17 cellular contexts compared by ENCODE assay signal in the genomic region with DNA sequence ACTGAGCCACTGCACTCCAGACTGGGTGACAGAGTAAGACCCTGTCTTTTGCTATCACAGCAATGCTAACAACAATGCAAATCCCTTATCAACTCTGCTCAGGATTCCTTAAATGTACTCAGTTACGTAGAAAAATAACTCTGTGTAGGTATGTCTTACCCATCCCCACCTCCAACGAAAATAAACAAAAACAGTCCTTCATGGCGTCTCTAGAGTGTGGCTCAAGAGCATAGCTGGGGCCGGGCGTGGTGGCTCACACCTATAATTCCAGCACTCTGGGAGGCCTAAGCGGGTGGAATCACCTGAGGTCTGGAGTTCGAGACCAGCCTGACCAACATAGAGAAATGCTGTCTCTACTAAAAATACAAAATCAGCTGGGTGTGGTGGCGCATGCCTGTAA. TPM values are rescaled to one million over a fixed set of nuclear protein-coding genes. Genes with fewer than 3 reads are reported as not detected.
A peak's percentile ranks its signal among the peaks of the same experiment; 100 is the strongest.
DNase-seq lines count a peak whose midpoint lies in the region; ATAC-seq, FAIRE-seq and TF ChIP-seq lines count a peak whose summit lies in the region.
"Had no signal": no experiment of that assay in that cellular context is flagged by ENCODE, and none has a peak within 500 bp of the region (broad histone marks: within the 10 kb centered on the region; RNA-seq: fewer than 3 reads in every experiment).

No MANE protein-coding gene starts in this region.

- H3K36me3 Mint-ChIP-seq in H9 (ENCODE audit: insufficient read depth in 1 of 3, low read depth in 3 of 3) (peaks cover 38 to 59% (median 51%) of the 10 kb centered on the region in 3 experiments), WTC11 (peaks cover 39% of the 10 kb centered on the region)
- H3K36me3 Mint-ChIP-seq: IgD-negative memory B cell had no signal

- TF ChIP-seq RAD21 in HepG2 (CRISPR knock-in tag; IDR thresholded peaks at IDR 0.05), result no peak

- DNase-seq in H9 (no peak), WTC11 (ENCODE audit: low spot score) (no peak), HepG2 (ENCODE audit: low spot score) (no peak), spleen (peak; percentile 41), NCI-H2029 (lab: John Stamatoyannopoulos, UW) (no peak), dorsolateral prefrontal cortex (no peak)
- DNase-seq: Caco-2; CD8-positive, alpha-beta memory T cell; DMS53; GF-D8; GM23248; H7 had no signal

- H3K4me3 ChIP-seq in HepG2 (replicated peaks in 1 of 3; ENCODE audit: insufficient read depth in 1 of 3, low read depth in 2 of 3, low read length in 3 of 3), result no peak overlapping the region
- H3K4me3 ChIP-seq in spleen, result no peak overlapping the region
- no peak overlapping the region for H3K4me3 ChIP-seq in dorsolateral prefrontal cortex
- H3K4me3 ChIP-seq: A549, GM23248 had no signal

- peak overlapping the region in 2 of 3 experiments; percentile 18 to 32; a peak in 1 of 7 replicates for H3K27ac Mint-ChIP-seq in H9
- H3K27ac Mint-ChIP-seq in WTC11, result 0 out of 2 replicates have a peak overlapping the region, but pooled peaks have one; percentile 41

- H2BK120ac ChIP-seq in H9 (ENCODE audit: low read depth, low read length, poor library complexity, severe bottlenecking), result no peak overlapping the region

- peaks cover 10% of the 10 kb centered on the region for H3K79me1 ChIP-seq in H9 (ENCODE audit: insufficient read depth, low read depth, low read length, poor library complexity, severe bottlenecking)

- no peak overlapping the region for H2BK15ac ChIP-seq in H9 (ENCODE audit: low read depth, low read length)

- CTCF ChIA-PET in WTC11 (lab: Charles Lee) (interaction anchor here (1.0 to 1.7 kb wide), 3 partner anchors 13 to 263 kb away, joined by 3 to 4 read pairs (median 4); partner anchors contain the start of gene NCKIPSD), HepG2 (lab: Yijun Ruan, JAX; ENCODE audit: low intra/inter-chr PET ratio, low total read pairs) (no interaction called here)

- H4K8ac ChIP-seq in H9 (replicated peaks; ENCODE audit: insufficient read length, low read depth, low read length), result no peak overlapping the region

- in situ Hi-C loops in HepG2 (cut with HindIII; ENCODE audit: extremely low pct_ligation_motif_present, low pct_unique_long_range_greater_than_20kb), result no loop called here

- H3K9ac ChIP-seq in H9 (ENCODE audit: extremely low read depth, insufficient read length, low read length) (no peak overlapping the region), HepG2 (ENCODE audit: insufficient read depth, low read depth, low read length) (no peak overlapping the region)
- H3K9ac ChIP-seq: GM23248 had no signal

- H3K27ac ChIP-seq in H9 (ENCODE audit: insufficient read length, low read depth, low read length) (no peak overlapping the region), HepG2 (ENCODE audit: extremely low read length, insufficient read depth, low read length) (no peak overlapping the region), spleen (no peak overlapping the region), dorsolateral prefrontal cortex (peak overlapping the region in 5 of 59 donors; percentile 2 to 32 (median 13))
- H3K27ac ChIP-seq: A549, GM23248 had no signal

- H3K4me1 ChIP-seq in H9 (ENCODE audit: insufficient read depth, low read length) (no peaks in the 10 kb centered on the region; the same call in 1 of the 2 replicates), HepG2 (ENCODE audit: insufficient read depth, low read length) (peaks cover 12% of the 10 kb centered on the region), spleen (peaks cover 0 to 87% (median 28%) of the 10 kb centered on the region in 6 donors)

- no peak overlapping the region for H2BK20ac ChIP-seq in H9 (ENCODE audit: low read depth, low read length, poor library complexity, severe bottlenecking)

- no peak overlapping the region for H2AFZ ChIP-seq in H9 (ENCODE audit: low read length)
- H2AFZ ChIP-seq in HepG2 (ENCODE audit: low read length), result no peak overlapping the region
- H2AFZ ChIP-seq: GM23248 had no signal

- BruUV-seq in HepG2 (replicated peaks; lab: Mats Ljungman, UMichigan), result no TSS peak

- no peak for TF ChIP-seq CTCF in H9 (conservative IDR thresholded peaks at IDR 0.05)
- no peak for TF ChIP-seq CTCF in WTC11 (IDR thresholded peaks at IDR 0.05)
- no peak for TF ChIP-seq CTCF in HepG2 (CRISPR knock-in tag; IDR thresholded peaks at IDR 0.05)
- no peak for TF ChIP-seq CTCF in spleen (IDR thresholded peaks at IDR 0.05 in 8 of 11, conservative IDR thresholded peaks at IDR 0.05 in 3 of 11)
- no peak for TF ChIP-seq CTCF in dorsolateral prefrontal cortex (IDR thresholded peaks at IDR 0.05 in 54 of 56, conservative IDR thresholded peaks at IDR 0.05 in 2 of 56; ENCODE audit: low read depth in 1 of 56, partially characterized antibody in 56 of 56)

- H3K79me2 ChIP-seq in H9 (ENCODE audit: insufficient read depth, low read length), result peaks cover 38% of the 10 kb centered on the region; the same call in 1 of the 2 replicates
- peaks cover 67% of the 10 kb centered on the region for H3K79me2 ChIP-seq in HepG2 (ENCODE audit: insufficient read depth, low read length)

- no peak overlapping the region for H3K23ac ChIP-seq in H9 (ENCODE audit: insufficient read length, low read depth, low read length)

- POLR2A ChIA-PET in WTC11 (lab: Charles Lee) (interaction anchor here (3.4 kb wide), 1 partner anchor 18 kb away, joined by 10 read pairs; the partner anchor contains the start of gene IP6K2), HepG2 (lab: Yijun Ruan, JAX) (interaction anchor here (1.4 kb wide), 1 partner anchor 10 kb away, joined by 3 read pairs; no protein-coding TSS in a partner anchor)

- FAIRE-seq in HepG2 (lab: Jason Lieb, UNC), result no peak
- FAIRE-seq: A549, GM19239 had no signal

- no peak overlapping the region for H3K4me3 Mint-ChIP-seq in H9
- no peak overlapping the region for H3K4me3 Mint-ChIP-seq in WTC11
- H3K4me3 Mint-ChIP-seq: CD14-positive monocyte; CD8-positive, alpha-beta memory T cell; IgD-negative memory B cell had no signal

- H3T11ph ChIP-seq in H9 (ENCODE audit: low read length), result no peak overlapping the region

- ATAC-seq in WTC11, result no peak
- ATAC-seq in HepG2, result no peak
- no peak for ATAC-seq in HG03196 (IDR thresholded peaks at IDR 0.05; ENCODE audit: unreplicated experiment)

- intact Hi-C loops in HepG2 (cut with micrococcal nuclease; ENCODE audit: unreplicated experiment) (no loop called here), spleen (cut with DNase I; ENCODE audit: low total_unique reads) (no loop called here), dorsolateral prefrontal cortex (cut with DNase I) (loop anchor here in 1 of 2 donors (2.0 kb wide), 1 partner anchor 18 kb away; the partner anchor contains the start of gene IP6K2)

- H3K9me3 Mint-ChIP-seq in H9 (no peaks in the 10 kb centered on the region), WTC11 (peaks cover 6% of the 10 kb centered on the region; the same call in 1 of the 2 replicates)
- H3K9me3 Mint-ChIP-seq: CD14-positive monocyte; CD8-positive, alpha-beta memory T cell; IgD-negative memory B cell had no signal

- H3K4me1 Mint-ChIP-seq in H9, result peaks cover 35 to 44% of the 10 kb centered on the region in 2 experiments
- peaks cover 49% of the 10 kb centered on the region for H3K4me1 Mint-ChIP-seq in WTC11
- H3K4me1 Mint-ChIP-seq: CD14-positive monocyte had no signal

- H3K36me3 ChIP-seq in HepG2 (replicated peaks in 1 of 2; ENCODE audit: control insufficient read depth in 1 of 2, insufficient read depth in 2 of 2, low read length in 2 of 2) (peaks cover 19 to 50% of the 10 kb centered on the region in 2 experiments), spleen (peaks cover 0 to 83% (median 32%) of the 10 kb centered on the region in 6 donors)

- H3K9me3 ChIP-seq in H9 (ENCODE audit: control insufficient read depth, low read depth, low read length), result no peaks in the 10 kb centered on the region
- H3K9me3 ChIP-seq in HepG2 (ENCODE audit: low read length), result no peaks in the 10 kb centered on the region
- no peaks in the 10 kb centered on the region for H3K9me3 ChIP-seq in spleen
- H3K9me3 ChIP-seq: A549, Caco-2 had no signal

- no CpG with 5 or more reads among the region's 8 CpGs for WGBS in H9 (ENCODE audit: extremely low coverage, insufficient read length, low lambda C conversion rate)
- WGBS in HepG2 (ENCODE audit: low lambda C conversion rate), result 96% methylated on average over 8 of the region's 8 CpGs
- 94 to 98% (median 97%) methylated on average over 8 of the region's 8 CpGs for WGBS in spleen, 5 donors

- H2BK12ac ChIP-seq in H9 (ENCODE audit: insufficient read length, low read depth, low read length), result no peak overlapping the region

- H2BK5ac ChIP-seq in H9 (ENCODE audit: insufficient read length, low read length), result no peak overlapping the region

- no peak overlapping the region for H3K14ac ChIP-seq in H9 (ENCODE audit: insufficient read depth, low read length)

- H4K5ac ChIP-seq in H9 (ENCODE audit: insufficient read length, low read depth, low read length), result no peak overlapping the region

- H3K4ac ChIP-seq in H9 (ENCODE audit: low read depth, low read length), result no peak overlapping the region

- H4K20me1 ChIP-seq in H9 (ENCODE audit: control insufficient read depth, insufficient read depth, insufficient read length) (peaks cover 2% of the 10 kb centered on the region), HepG2 (ENCODE audit: insufficient read depth, low read length) (peaks cover 68% of the 10 kb centered on the region)

- H3K4me2 ChIP-seq in H9 (ENCODE audit: insufficient read depth, insufficient read length, low read length) (no peak overlapping the region), HepG2 (ENCODE audit: low read depth, low read length) (no peak overlapping the region)
- H3K4me2 ChIP-seq: A549 had no signal

- H3K23me2 ChIP-seq in H9 (ENCODE audit: insufficient read length, low read depth, low read length, poor library complexity, severe bottlenecking), result no peaks in the 10 kb centered on the region

- TF ChIP-seq POLR2A in HepG2 (IDR thresholded peaks at IDR 0.05; ENCODE audit: insufficient read depth in 1 of 2, low read depth in 2 of 2, low read length in 2 of 2), result no peak
- TF ChIP-seq POLR2A in spleen (IDR thresholded peaks at IDR 0.05), result no peak

- H3K18ac ChIP-seq in H9 (ENCODE audit: insufficient read length, low read depth, low read length), result no peak overlapping the region

- no peak for TF ChIP-seq EP300 in HepG2 (IDR thresholded peaks at IDR 0.05; ENCODE audit: low read depth in 2 of 2, low read length in 2 of 2)
- no peak for TF ChIP-seq EP300 in HepG2 (CRISPR knock-in tag; IDR thresholded peaks at IDR 0.05; ENCODE audit: borderline replicate concordance)

- H3K56ac ChIP-seq in H9 (ENCODE audit: insufficient read length, low read depth, low read length), result no peak overlapping the region

- H3K27me3 ChIP-seq in H9 (ENCODE audit: insufficient read depth, low read length) (no peaks in the 10 kb centered on the region), HepG2 (ENCODE audit: control insufficient read depth in 1 of 2, insufficient read depth in 2 of 2, low read length in 2 of 2) (no peaks in the 10 kb centered on the region), spleen (replicated peaks in 1 of 7) (no peaks in the 10 kb centered on the region), dorsolateral prefrontal cortex (no peaks in the 10 kb centered on the region)

- no peak overlapping the region for H4K91ac ChIP-seq in H9 (ENCODE audit: insufficient read length, low read depth, low read length)

- H3K27me3 Mint-ChIP-seq in H9 (ENCODE audit: low read depth), result no peaks in the 10 kb centered on the region
- H3K27me3 Mint-ChIP-seq in WTC11 (ENCODE audit: low read depth), result no peaks in the 10 kb centered on the region
- H3K27me3 Mint-ChIP-seq: CD8-positive, alpha-beta memory T cell; IgD-negative memory B cell had no signal

- H2AK5ac ChIP-seq in H9 (ENCODE audit: insufficient read length, low read length), result no peak overlapping the region

RNA-seq across cellular contexts. Expression of gene NCKIPSD, which starts 13.2 kb away (rescaled TPM):
- total RNA-seq in H9 (2021) (38.3 and 46.0 TPM in 2 replicates), WTC11 (2021) (40.1 to 50.1 TPM (median 47.1 TPM) in 3 replicates), HepG2 (2016; rRNA removed; fragmentation: Illumina TruSeq; extraction: Trizol) (13.5 and 14.3 TPM in 2 replicates), spleen (10 to 100 TPM; 13.5 to 33.9 (median 19.9) TPM), dorsolateral prefrontal cortex (100 to 1,000 TPM in 69 of 120 experiments, 10 to 100 TPM in 51; 66.3 to 147 (median 103) TPM)
- total RNA-seq in HepG2 (2016; cell fraction: cytosol; rRNA removed; fragmentation: Illumina TruSeq; extraction: Trizol; ENCODE audit: low read depth), result 4.8 and 5.0 TPM in 2 replicates
- total RNA-seq in HepG2 (2016; cell fraction: insoluble cytoplasmic fraction; rRNA removed; fragmentation: Illumina TruSeq; extraction: Trizol), result 13.6 and 14.6 TPM in 2 replicates
- total RNA-seq in HepG2 (2016; cell fraction: membrane; rRNA removed; fragmentation: Illumina TruSeq; extraction: Trizol), result 10.8 and 12.0 TPM in 2 replicates
- 12.7 and 17.2 TPM in 2 replicates for total RNA-seq in HepG2 (2016; cell fraction: nucleus; rRNA removed; fragmentation: Illumina TruSeq; extraction: Trizol)
- polyA plus RNA-seq in HepG2 (2011; rRNA removed) (35.2 and 44.2 TPM in 2 replicates), spleen (10 to 100 TPM in 1 of 3 donors, 1 to 10 TPM in 2; 5.9 to 10.3 (median 6.3) TPM)
- 25.4 and 38.7 TPM in 2 replicates for polyA plus RNA-seq in HepG2 (2011; cell fraction: cytosol; rRNA removed)
- 79.3 and 90.0 TPM in 2 replicates for polyA plus RNA-seq in HepG2 (2011; cell fraction: nucleus; rRNA removed)
- 14.1 and 18.5 TPM in 2 replicates for polyA plus RNA-seq in HepG2 (2012)
- polyA plus RNA-seq in HepG2 (2016; cell fraction: cytosol; fragmentation: Illumina TruSeq; extraction: Trizol; ENCODE audit: low read depth), result 6.3 and 6.6 TPM in 2 replicates
- polyA plus RNA-seq in HepG2 (2016; cell fraction: insoluble cytoplasmic fraction; fragmentation: Illumina TruSeq; extraction: Trizol; ENCODE audit: low read depth), result 15.7 and 21.1 TPM in 2 replicates
- 10.6 and 11.9 TPM in 2 replicates for polyA plus RNA-seq in HepG2 (2016; cell fraction: membrane; fragmentation: Illumina TruSeq; extraction: Trizol; ENCODE audit: low read depth)
- polyA plus RNA-seq in HepG2 (2016; cell fraction: nucleus; fragmentation: Illumina TruSeq; extraction: Trizol; ENCODE audit: insufficient read depth, low read depth), result 26.0 and 26.3 TPM in 2 replicates
- 68.5 and 115 TPM in 2 replicates for polyA minus RNA-seq in HepG2 (2011; rRNA and poly(A)+ RNA removed; ENCODE audit: low replicate concordance)
- polyA minus RNA-seq in HepG2 (2011; cell fraction: cytosol; rRNA and poly(A)+ RNA removed), result 20.6 and 27.4 TPM in 2 replicates
- 27.7 and 30.7 TPM in 2 replicates for polyA minus RNA-seq in HepG2 (2011; cell fraction: nucleus; rRNA and poly(A)+ RNA removed)

RNA-seq across cellular contexts. Expression of gene IP6K2, which starts 18.1 kb away (rescaled TPM):
- 94.7 and 96.5 TPM in 2 replicates for total RNA-seq in H9 (2021)
- total RNA-seq in WTC11 (2021), result 113 to 123 TPM (median 114 TPM) in 3 replicates
- 65.5 and 85.5 TPM in 2 replicates for total RNA-seq in HepG2 (2016; rRNA removed; fragmentation: Illumina TruSeq; extraction: Trizol)
- total RNA-seq in HepG2 (2016; cell fraction: cytosol; rRNA removed; fragmentation: Illumina TruSeq; extraction: Trizol; ENCODE audit: low read depth), result 19.4 and 21.6 TPM in 2 replicates
- 63.7 and 86.9 TPM in 2 replicates for total RNA-seq in HepG2 (2016; cell fraction: insoluble cytoplasmic fraction; rRNA removed; fragmentation: Illumina TruSeq; extraction: Trizol)
- total RNA-seq in HepG2 (2016; cell fraction: membrane; rRNA removed; fragmentation: Illumina TruSeq; extraction: Trizol), result 32.1 and 38.0 TPM in 2 replicates
- total RNA-seq in HepG2 (2016; cell fraction: nucleus; rRNA removed; fragmentation: Illumina TruSeq; extraction: Trizol), result 100 and 109 TPM in 2 replicates
- 112 and 115 TPM in 2 replicates for polyA plus RNA-seq in HepG2 (2011; rRNA removed)
- 66.7 and 84.4 TPM in 2 replicates for polyA plus RNA-seq in HepG2 (2011; cell fraction: cytosol; rRNA removed)
- 480 and 513 TPM in 2 replicates for polyA plus RNA-seq in HepG2 (2011; cell fraction: nucleus; rRNA removed)
- polyA plus RNA-seq in HepG2 (2012), result 77.2 and 80.7 TPM in 2 replicates
- polyA plus RNA-seq in HepG2 (2016; cell fraction: cytosol; fragmentation: Illumina TruSeq; extraction: Trizol; ENCODE audit: low read depth), result 16.4 and 20.0 TPM in 2 replicates
- 82.8 and 83.9 TPM in 2 replicates for polyA plus RNA-seq in HepG2 (2016; cell fraction: insoluble cytoplasmic fraction; fragmentation: Illumina TruSeq; extraction: Trizol; ENCODE audit: low read depth)
- 26.4 and 27.7 TPM in 2 replicates for polyA plus RNA-seq in HepG2 (2016; cell fraction: membrane; fragmentation: Illumina TruSeq; extraction: Trizol; ENCODE audit: low read depth)
- 260 and 268 TPM in 2 replicates for polyA plus RNA-seq in HepG2 (2016; cell fraction: nucleus; fragmentation: Illumina TruSeq; extraction: Trizol; ENCODE audit: insufficient read depth, low read depth)
- polyA minus RNA-seq in HepG2 (2011; rRNA and poly(A)+ RNA removed; ENCODE audit: low replicate concordance), result 71.8 and 84.4 TPM in 2 replicates
- polyA minus RNA-seq in HepG2 (2011; cell fraction: cytosol; rRNA and poly(A)+ RNA removed), result 23.0 and 26.6 TPM in 2 replicates
- 87.8 and 89.9 TPM in 2 replicates for polyA minus RNA-seq in HepG2 (2011; cell fraction: nucleus; rRNA and poly(A)+ RNA removed)
- 100 to 1,000 TPM in 1 of 7 donors, 10 to 100 TPM in 6; 62.1 to 105 (median 74.8) TPM for total RNA-seq in spleen
- polyA plus RNA-seq in spleen, result 10 to 100 TPM; 64.8 to 81.5 (median 79.1) TPM
- 100 to 1,000 TPM in 31 of 120 experiments, 10 to 100 TPM in 89; 63.9 to 128 (median 92.9) TPM for total RNA-seq in dorsolateral prefrontal cortex

RNA-seq across cellular contexts. Expression of gene CELSR3, which starts 36.2 kb away (rescaled TPM):
- total RNA-seq in H9 (2021) (23.5 and 23.9 TPM in 2 replicates), WTC11 (2021) (27.9 to 35.7 TPM (median 32.7 TPM) in 3 replicates), HepG2 (2016; rRNA removed; fragmentation: Illumina TruSeq; extraction: Trizol) (3.2 and 5.4 TPM in 2 replicates), spleen (1 to 10 TPM in 6 of 7 donors, under 1 TPM in 1; 0.56 to 2.7 (median 1.8) TPM), dorsolateral prefrontal cortex (10 to 100 TPM; 21.5 to 68.6 (median 39.9) TPM)
- 0.35 and 0.51 TPM in 2 replicates for total RNA-seq in HepG2 (2016; cell fraction: cytosol; rRNA removed; fragmentation: Illumina TruSeq; extraction: Trizol; ENCODE audit: low read depth)
- total RNA-seq in HepG2 (2016; cell fraction: insoluble cytoplasmic fraction; rRNA removed; fragmentation: Illumina TruSeq; extraction: Trizol), result 2.7 and 5.4 TPM in 2 replicates
- total RNA-seq in HepG2 (2016; cell fraction: membrane; rRNA removed; fragmentation: Illumina TruSeq; extraction: Trizol), result 1.1 and 1.2 TPM in 2 replicates
- total RNA-seq in HepG2 (2016; cell fraction: nucleus; rRNA removed; fragmentation: Illumina TruSeq; extraction: Trizol), result 7.5 and 9.6 TPM in 2 replicates
- polyA plus RNA-seq in HepG2 (2011; rRNA removed) (6.7 and 8.3 TPM in 2 replicates), spleen (1 to 10 TPM in 2 of 3 donors, under 1 TPM in 1; 0.89 to 2.5 (median 2.0) TPM)
- 4.1 and 5.0 TPM in 2 replicates for polyA plus RNA-seq in HepG2 (2011; cell fraction: cytosol; rRNA removed)
- 54.2 and 80.2 TPM in 2 replicates for polyA plus RNA-seq in HepG2 (2011; cell fraction: nucleus; rRNA removed)
- 8.0 and 10.5 TPM in 2 replicates for polyA plus RNA-seq in HepG2 (2012)
- 0.34 and 0.35 TPM in 2 replicates for polyA plus RNA-seq in HepG2 (2016; cell fraction: cytosol; fragmentation: Illumina TruSeq; extraction: Trizol; ENCODE audit: low read depth)
- 2.4 and 3.0 TPM in 2 replicates for polyA plus RNA-seq in HepG2 (2016; cell fraction: insoluble cytoplasmic fraction; fragmentation: Illumina TruSeq; extraction: Trizol; ENCODE audit: low read depth)
- 0.61 and 0.63 TPM in 2 replicates for polyA plus RNA-seq in HepG2 (2016; cell fraction: membrane; fragmentation: Illumina TruSeq; extraction: Trizol; ENCODE audit: low read depth)
- 27.4 and 28.0 TPM in 2 replicates for polyA plus RNA-seq in HepG2 (2016; cell fraction: nucleus; fragmentation: Illumina TruSeq; extraction: Trizol; ENCODE audit: insufficient read depth, low read depth)
- 6.7 and 18.0 TPM in 2 replicates for polyA minus RNA-seq in HepG2 (2011; rRNA and poly(A)+ RNA removed; ENCODE audit: low replicate concordance)
- polyA minus RNA-seq in HepG2 (2011; cell fraction: cytosol; rRNA and poly(A)+ RNA removed), result 6.9 and 7.0 TPM in 2 replicates
- polyA minus RNA-seq in HepG2 (2011; cell fraction: nucleus; rRNA and poly(A)+ RNA removed), result 18.9 and 19.6 TPM in 2 replicates
- polyA plus RNA-seq: CD14-positive monocyte had no signal
